ENCODE assay signal across 8 cellular contexts in the genomic region with DNA sequence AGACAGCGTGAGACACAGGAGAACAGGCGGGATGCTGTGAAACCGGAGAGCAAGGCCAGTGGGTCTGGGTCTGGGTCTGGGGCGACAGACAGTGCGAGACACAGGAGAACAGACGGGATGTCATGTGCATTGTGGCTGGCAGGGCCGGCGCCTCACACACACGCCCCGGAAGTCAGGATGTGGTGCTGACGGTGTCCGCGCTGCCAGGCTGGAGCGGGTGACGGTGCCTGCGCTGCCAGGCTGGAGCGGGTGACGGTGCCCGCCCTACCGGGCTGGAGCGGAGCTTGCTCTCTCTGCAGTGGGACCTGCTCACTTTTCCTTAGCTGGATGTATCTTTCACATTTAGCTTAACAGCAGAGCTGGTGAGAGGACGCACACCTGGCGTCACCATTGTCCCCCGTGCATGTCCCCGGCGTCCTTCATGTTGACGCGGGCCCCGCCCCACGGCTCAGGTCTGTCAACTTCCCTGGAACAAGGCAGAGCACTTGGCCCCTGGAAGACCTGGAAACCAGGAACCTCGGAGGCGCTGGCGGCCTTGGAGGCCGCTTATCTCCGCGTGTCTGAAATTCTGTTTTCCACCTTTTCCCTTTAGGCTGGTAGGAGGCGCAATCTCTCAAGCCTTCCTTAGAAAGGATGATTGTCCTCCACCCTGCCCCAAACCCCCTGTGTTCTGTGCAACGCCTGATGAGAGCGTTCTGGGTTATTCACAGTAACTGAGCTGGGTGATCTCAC. TPM values are rescaled to one million over a fixed set of nuclear protein-coding genes. Genes with fewer than 3 reads are reported as not detected.
A peak's percentile ranks its signal among the peaks of the same experiment; 100 is the strongest.
DNase-seq lines count a peak whose midpoint lies in the region; ATAC-seq, FAIRE-seq and TF ChIP-seq lines count a peak whose summit lies in the region.

No MANE protein-coding gene starts in this region.

- peaks cover 3% of the 10 kb centered on the region for H3K79me2 ChIP-seq in HepG2 (ENCODE audit: insufficient read depth, low read length)
- no peaks in the 10 kb centered on the region for H3K79me2 ChIP-seq in OCI-LY7 (ENCODE audit: insufficient read depth, low read depth, low read length)

- FAIRE-seq in HepG2 (lab: Jason Lieb, UNC): no peak

- no peak for TF ChIP-seq CTCF in HepG2 (CRISPR knock-in tag; IDR thresholded peaks at IDR 0.05)
- no peak for TF ChIP-seq CTCF in OCI-LY7 (conservative IDR thresholded peaks at IDR 0.05; ENCODE audit: low read length)

- DNase-seq in NCI-H2029 (lab: John Stamatoyannopoulos, UW) (peak; percentile 79), activated T-cell treated with anti-CD3 and anti-CD28 coated beads for 4 hours (peak; percentile 51), HepG2 (ENCODE audit: low spot score) (no peak), OCI-LY7 (ENCODE audit: low spot score) (no peak), dermis blood vessel endothelial cell (no peak)
- DNase-seq in stimulated activated CD8-positive, alpha-beta memory T cell treated with anti-CD3 and anti-CD28 coated beads, Interleukin-7, amount 100 ng/mL, for 1 hour (ENCODE audit: low read depth in 2 of 2): peak; percentile 53 to 56

- BruUV-seq in HepG2 (replicated peaks; lab: Mats Ljungman, UMichigan) (no TSS peak), OCI-LY7 (replicated peaks; lab: Mats Ljungman, UMichigan) (no TSS peak)

- TF ChIP-seq RAD21 in HepG2 (CRISPR knock-in tag; IDR thresholded peaks at IDR 0.05): no peak

- H3K36me3 ChIP-seq in HepG2 (replicated peaks in 1 of 2; ENCODE audit: control insufficient read depth in 1 of 2, insufficient read depth in 2 of 2, low read length in 2 of 2): no peaks in the 10 kb centered on the region; a peak in 1 of 5 replicates
- H3K36me3 ChIP-seq in OCI-LY7 (ENCODE audit: insufficient read depth, low read length): peaks cover 19% of the 10 kb centered on the region; the same call in 1 of the 2 replicates

- H3K9me2 ChIP-seq in OCI-LY7 (ENCODE audit: insufficient read depth, low read length): no peaks in the 10 kb centered on the region

- TF ChIP-seq EP300 in HepG2 (IDR thresholded peaks at IDR 0.05; ENCODE audit: low read depth in 2 of 2, low read length in 2 of 2) (no peak), HepG2 (CRISPR knock-in tag; IDR thresholded peaks at IDR 0.05; ENCODE audit: borderline replicate concordance) (no peak)

- 96% methylated on average over 36 of the region's 39 CpGs for WGBS in HepG2 (ENCODE audit: low lambda C conversion rate)

- no peaks in the 10 kb centered on the region for H3K27me3 ChIP-seq in HepG2 (ENCODE audit: control insufficient read depth in 1 of 2, insufficient read depth in 2 of 2, low read length in 2 of 2)

- H3K4me3 ChIP-seq in HepG2 (replicated peaks in 1 of 3; ENCODE audit: insufficient read depth in 1 of 3, low read depth in 2 of 3, low read length in 3 of 3): no peak overlapping the region
- no peak overlapping the region for H3K4me3 ChIP-seq in OCI-LY7 (ENCODE audit: low read depth, low read length, poor library complexity, severe bottlenecking)

- H3K27ac ChIP-seq in HepG2 (ENCODE audit: extremely low read length, insufficient read depth, low read length): peak overlapping the region; percentile 55
- no peak overlapping the region for H3K27ac ChIP-seq in OCI-LY7 (ENCODE audit: low read depth, low read length, poor library complexity, severe bottlenecking)

- H3K4me1 ChIP-seq in HepG2 (ENCODE audit: insufficient read depth, low read length): peaks cover 54% of the 10 kb centered on the region
- peaks cover 24% of the 10 kb centered on the region for H3K4me1 ChIP-seq in OCI-LY7 (ENCODE audit: insufficient read depth, low read length, poor library complexity, severe bottlenecking)

- no peak for TF ChIP-seq POLR2A in HepG2 (IDR thresholded peaks at IDR 0.05; ENCODE audit: insufficient read depth in 1 of 2, low read depth in 2 of 2, low read length in 2 of 2)

- no peak overlapping the region for H3K4me2 ChIP-seq in HepG2 (ENCODE audit: low read depth, low read length)
- no peak overlapping the region for H3K4me2 ChIP-seq in OCI-LY7 (ENCODE audit: low read length)

- in situ Hi-C loops in HepG2 (cut with HindIII; ENCODE audit: extremely low pct_ligation_motif_present, low pct_unique_long_range_greater_than_20kb): no loop called here

- no peak overlapping the region; the same call in 1 of the 2 replicates for H3K9ac ChIP-seq in HepG2 (ENCODE audit: insufficient read depth, low read depth, low read length)

- H3K9me3 ChIP-seq in HepG2 (ENCODE audit: low read length): no peaks in the 10 kb centered on the region
- H3K9me3 ChIP-seq in OCI-LY7 (ENCODE audit: low read length): no peaks in the 10 kb centered on the region

- intact Hi-C loops in HepG2 (cut with micrococcal nuclease; ENCODE audit: unreplicated experiment) (no loop called here), OCI-LY7 (cut with micrococcal nuclease; ENCODE audit: unreplicated experiment) (no loop called here)

- POLR2A ChIA-PET in HepG2 (lab: Yijun Ruan, JAX): interaction anchor here (1.6 kb wide), 1 partner anchor 44 kb away, joined by 3 read pairs; no protein-coding TSS in a partner anchor
- POLR2A ChIA-PET in OCI-LY7 (lab: Charles Lee): no interaction called here

- CTCF ChIA-PET in HepG2 (lab: Yijun Ruan, JAX; ENCODE audit: low intra/inter-chr PET ratio, low total read pairs): no interaction called here
- CTCF ChIA-PET in OCI-LY7 (lab: Charles Lee; ENCODE audit: unreplicated experiment): interaction anchor here (2.7 kb wide), 1 partner anchor 12 kb away, joined by 16 read pairs; no protein-coding TSS in a partner anchor

- H4K20me1 ChIP-seq in HepG2 (ENCODE audit: insufficient read depth, low read length) (no peaks in the 10 kb centered on the region), OCI-LY7 (ENCODE audit: insufficient read depth, low read length) (no peaks in the 10 kb centered on the region)

- no peak for ATAC-seq in HepG2
- no peak for ATAC-seq in HG03025 (IDR thresholded peaks at IDR 0.05; ENCODE audit: low FRiP score, unreplicated experiment)
- no peak for ATAC-seq in SK-N-SH treated with all-trans-retinoic acid at 6 μM for 48 hours

- H2AFZ ChIP-seq in HepG2 (ENCODE audit: low read length) (no peak overlapping the region), OCI-LY7 (ENCODE audit: low read length) (no peak overlapping the region)

TF ChIP-seq in HepG2, 621 proteins besides CTCF, POLR2A, EP300 and RAD21 (continues in another document):
- TF ChIP-seq, protein P1, sequence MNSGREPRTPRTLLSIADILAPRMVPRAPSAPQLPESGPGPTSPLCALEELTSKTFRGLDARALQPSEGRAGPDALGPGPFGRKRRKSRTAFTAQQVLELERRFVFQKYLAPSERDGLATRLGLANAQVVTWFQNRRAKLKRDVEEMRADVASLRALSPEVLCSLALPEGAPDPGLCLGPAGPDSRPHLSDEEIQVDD (CRISPR knock-in tag; IDR thresholded peaks at IDR 0.05; ENCODE audit: borderline replicate concordance): 0 out of 2 replicates have a peak, but pooled peaks have one; percentile 56

TF ChIP-seq in SK-N-SH treated with all-trans-retinoic acid at 6 μM for 48 hours, 23 proteins besides CTCF, POLR2A, EP300 and RAD21:
- no peak for TF ChIP-seq ZNF70 (CRISPR knock-in tag; IDR thresholded peaks at IDR 0.05)
- TF ChIP-seq, protein P2, sequence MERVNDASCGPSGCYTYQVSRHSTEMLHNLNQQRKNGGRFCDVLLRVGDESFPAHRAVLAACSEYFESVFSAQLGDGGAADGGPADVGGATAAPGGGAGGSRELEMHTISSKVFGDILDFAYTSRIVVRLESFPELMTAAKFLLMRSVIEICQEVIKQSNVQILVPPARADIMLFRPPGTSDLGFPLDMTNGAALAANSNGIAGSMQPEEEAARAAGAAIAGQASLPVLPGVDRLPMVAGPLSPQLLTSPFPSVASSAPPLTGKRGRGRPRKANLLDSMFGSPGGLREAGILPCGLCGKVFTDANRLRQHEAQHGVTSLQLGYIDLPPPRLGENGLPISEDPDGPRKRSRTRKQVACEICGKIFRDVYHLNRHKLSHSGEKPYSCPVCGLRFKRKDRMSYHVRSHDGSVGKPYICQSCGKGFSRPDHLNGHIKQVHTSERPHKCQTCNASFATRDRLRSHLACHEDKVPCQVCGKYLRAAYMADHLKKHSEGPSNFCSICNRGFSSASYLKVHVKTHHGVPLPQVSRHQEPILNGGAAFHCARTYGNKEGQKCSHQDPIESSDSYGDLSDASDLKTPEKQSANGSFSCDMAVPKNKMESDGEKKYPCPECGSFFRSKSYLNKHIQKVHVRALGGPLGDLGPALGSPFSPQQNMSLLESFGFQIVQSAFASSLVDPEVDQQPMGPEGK (CRISPR knock-in tag; IDR thresholded peaks at IDR 0.05; ENCODE audit: borderline replicate concordance): no peak

RNA-seq across cellular contexts. Expression of a gene that starts 43.1 kb away (rescaled TPM):
- total RNA-seq in HepG2 (2016; rRNA removed; fragmentation: Illumina TruSeq; extraction: Trizol) (not detected in 2 replicates), OCI-LY7 (2022) (not detected in 2 replicates), dermis blood vessel endothelial cell (0.05 TPM in 1 of 2 replicates, not detected in the other)
- not detected in 2 replicates for total RNA-seq in HepG2 (2016; cell fraction: cytosol; rRNA removed; fragmentation: Illumina TruSeq; extraction: Trizol; ENCODE audit: low read depth)
- not detected in 2 replicates for total RNA-seq in HepG2 (2016; cell fraction: insoluble cytoplasmic fraction; rRNA removed; fragmentation: Illumina TruSeq; extraction: Trizol)
- total RNA-seq in HepG2 (2016; cell fraction: membrane; rRNA removed; fragmentation: Illumina TruSeq; extraction: Trizol): not detected in 2 replicates
- total RNA-seq in HepG2 (2016; cell fraction: nucleus; rRNA removed; fragmentation: Illumina TruSeq; extraction: Trizol): not detected in 2 replicates
- not detected in 2 replicates for polyA plus RNA-seq in HepG2 (2011; rRNA removed)
- polyA plus RNA-seq in HepG2 (2011; cell fraction: cytosol; rRNA removed): not detected in 2 replicates
- polyA plus RNA-seq in HepG2 (2011; cell fraction: nucleus; rRNA removed): not detected in 2 replicates
- polyA plus RNA-seq in HepG2 (2012): 0.03 and 0.05 TPM in 2 replicates
- not detected in 2 replicates for polyA plus RNA-seq in HepG2 (2016; cell fraction: cytosol; fragmentation: Illumina TruSeq; extraction: Trizol; ENCODE audit: low read depth)
- polyA plus RNA-seq in HepG2 (2016; cell fraction: insoluble cytoplasmic fraction; fragmentation: Illumina TruSeq; extraction: Trizol; ENCODE audit: low read depth): not detected in 2 replicates
- not detected in 2 replicates for polyA plus RNA-seq in HepG2 (2016; cell fraction: membrane; fragmentation: Illumina TruSeq; extraction: Trizol; ENCODE audit: low read depth)
- not detected in 2 replicates for polyA plus RNA-seq in HepG2 (2016; cell fraction: nucleus; fragmentation: Illumina TruSeq; extraction: Trizol; ENCODE audit: insufficient read depth, low read depth)
- not detected in 2 replicates for polyA minus RNA-seq in HepG2 (2011; rRNA and poly(A)+ RNA removed; ENCODE audit: low replicate concordance)
- polyA minus RNA-seq in HepG2 (2011; cell fraction: cytosol; rRNA and poly(A)+ RNA removed): not detected in 2 replicates
- not detected in 2 replicates for polyA minus RNA-seq in HepG2 (2011; cell fraction: nucleus; rRNA and poly(A)+ RNA removed)
- total RNA-seq in OCI-LY7 (2014; rRNA removed; shearing (Covaris generic)): not detected in 2 replicates

Comparison
In these comparisons a context has a peak if more than half of its experiments do, and no peak if none do; other contexts are left out.
1. DNase-seq: peak in NCI-H2029 (single experiment), activated T-cell treated with anti-CD3 and anti-CD28 coated beads for 4 hours (single experiment) and stimulated activated CD8-positive, alpha-beta memory T cell treated with anti-CD3 and anti-CD28 coated beads, Interleukin-7, amount 100 ng/mL, for 1 hour (2 of 2); none in HepG2 (single experiment), OCI-LY7 (single experiment) and dermis blood vessel endothelial cell (single experiment).